5 cellular contexts compared by ENCODE assay signal in genomic region chr18:15318655-15319054, GRCh38.
DNase-seq lines count a peak whose midpoint lies in the region; ATAC-seq, FAIRE-seq and TF ChIP-seq lines count a peak whose summit lies in the region.
"Not testable (repeated sequence)": the region's sequence is repeated elsewhere in the genome, so short reads cannot be mapped to it uniquely, and the experiment has no call there.

No MANE protein-coding gene starts in this region.

- FAIRE-seq in G401.6 (lab: Jason Lieb, UNC), result peak; percentile 94
- peak; percentile 88 for FAIRE-seq in TTC549 (lab: Jason Lieb, UNC)
- peak; percentile 95 for FAIRE-seq in endometrium (lab: Jason Lieb, UNC)
- FAIRE-seq in kidney (lab: Jason Lieb, UNC), result peak; percentile 98
- peak; percentile 97 for FAIRE-seq in pancreas (lab: Jason Lieb, UNC)

- not testable (repeated sequence) for DNase-seq in kidney, pancreas

- not testable (repeated sequence) for TF ChIP-seq CTCF in kidney (IDR thresholded peaks at IDR 0.05; ENCODE audit: borderline replicate concordance, extremely low read depth, insufficient read depth); pancreas (IDR thresholded peaks at IDR 0.05)

- H3K9me3 ChIP-seq in kidney (ENCODE audit: control insufficient read depth in 1 of 2, low read length in 2 of 2); pancreas: not testable (repeated sequence)

- not testable (repeated sequence) for H3K27me3 ChIP-seq in pancreas

- not testable (repeated sequence) for H3K4me3 ChIP-seq in kidney (ENCODE audit: low read length in 2 of 2); pancreas

- intact Hi-C loops in kidney (cut with DNase I); pancreas (cut with DNase I): not testable (repeated sequence)

- H3K9ac ChIP-seq in kidney (ENCODE audit: low read length in 2 of 2), result not testable (repeated sequence)

- ATAC-seq in pancreas, result not testable (repeated sequence)

- H3K27ac ChIP-seq in kidney (ENCODE audit: low read depth in 2 of 2, low read length in 2 of 2); pancreas: not testable (repeated sequence)

- not testable (repeated sequence) for H3K36me3 ChIP-seq in kidney (ENCODE audit: control insufficient read depth in 1 of 2, insufficient read depth in 2 of 2, low read length in 2 of 2); pancreas

- not testable (repeated sequence) for H3K4me1 ChIP-seq in kidney (ENCODE audit: control insufficient read depth in 1 of 2, insufficient read depth in 1 of 2, low read depth in 1 of 2, low read length in 2 of 2); pancreas
